8 cellular contexts compared by ENCODE assay signal in genomic region chr14:23056956-23057756, GRCh38. TPM values are rescaled to one million over a fixed set of nuclear protein-coding genes. Genes with fewer than 3 reads are reported as not detected.
A peak's percentile ranks its signal among the peaks of the same experiment; 100 is the strongest.
DNase-seq lines count a peak whose midpoint lies in the region; ATAC-seq and TF ChIP-seq lines count a peak whose summit lies in the region.

TSS of gene CDH24 (minus strand) at chr14:23057520. CDS start at chr14:23055733, 1,787 bp downstream.

- H3K4me1 ChIP-seq in mucosa of rectum (ENCODE audit: control insufficient read depth in 2 of 2, insufficient read depth in 2 of 2, low read length in 2 of 2): peaks cover 14 to 17% of the 10 kb centered on the region in 2 donors

- peak within 1 kb of the TSS; percentile 32 to 65 for H3K9ac ChIP-seq in mucosa of rectum (ENCODE audit: low read depth in 1 of 2, low read length in 2 of 2)

- ATAC-seq in GM19025 (IDR thresholded peaks at IDR 0.05; ENCODE audit: low read depth, unreplicated experiment) (peak; percentile 57), HG03521 (IDR thresholded peaks at IDR 0.05; ENCODE audit: unreplicated experiment) (peak; percentile 43)
- peak; percentile 71 for ATAC-seq in stimulated activated naive CD8-positive, alpha-beta T cell treated with anti-CD3 and anti-CD28 coated beads, Interleukin-15, Interleukin-2, amounts not matched to agents 100 U/mL and 50 U/mL, for 24 hours

- H3K27me3 Mint-ChIP-seq in endothelial cell (ENCODE audit: unreplicated experiment): peaks cover 6% of the 10 kb centered on the region

- peak; percentile 68 to 77 for DNase-seq in activated CD4-positive, alpha-beta T cell treated with anti-CD3 and anti-CD28 coated beads, Interleukin-2, amount 50 U/mL, for 48 hours
- peak; percentile 71 for DNase-seq in endothelial cell (ENCODE audit: low spot score)
- peak; percentile 77 for DNase-seq in stimulated activated naive CD8-positive, alpha-beta T cell treated with anti-CD3 and anti-CD28 coated beads, Interleukin-15, Interleukin-2, amounts not matched to agents 100 U/mL and 50 U/mL, for 24 hours
- DNase-seq in DMS53 treated with DMSO at 0.1 percent for 48 hours (lab: John Stamatoyannopoulos, UW; ENCODE audit: unreplicated experiment): no peak
- no peak for DNase-seq in NCI-H1092 (lab: John Stamatoyannopoulos, UW)

- H3K4me3 ChIP-seq in mucosa of rectum (ENCODE audit: low read length in 2 of 2): peak within 1 kb of the TSS; percentile 71 to 76

- H3K4me3 Mint-ChIP-seq in endothelial cell (ENCODE audit: unreplicated experiment): peak within 1 kb of the TSS; percentile 91

- H3K27me3 ChIP-seq in mucosa of rectum (ENCODE audit: control insufficient read depth in 2 of 2, insufficient read depth in 2 of 2, low read length in 2 of 2): no peaks in the 10 kb centered on the region

- no peaks in the 10 kb centered on the region for H3K9me3 Mint-ChIP-seq in endothelial cell (ENCODE audit: unreplicated experiment)

- H3K9me3 ChIP-seq in mucosa of rectum (ENCODE audit: control insufficient read depth in 2 of 2, low read length in 2 of 2): no peaks in the 10 kb centered on the region

- H3K36me3 ChIP-seq in mucosa of rectum (ENCODE audit: control insufficient read depth in 2 of 2, insufficient read depth in 2 of 2, low read length in 2 of 2): peaks cover 24 to 29% of the 10 kb centered on the region in 2 donors

- H3K27ac Mint-ChIP-seq in endothelial cell (ENCODE audit: unreplicated experiment): peak within 1 kb of the TSS; percentile 55

- peak within 1 kb of the TSS in 1 of 2 donors; percentile 32 for H3K27ac ChIP-seq in mucosa of rectum (ENCODE audit: low read depth in 2 of 2, low read length in 2 of 2)

- no peak for TF ChIP-seq CTCF in endothelial cell (IDR thresholded peaks at IDR 0.05; ENCODE audit: unreplicated experiment)

- peaks cover 15% of the 10 kb centered on the region for H3K36me3 Mint-ChIP-seq in endothelial cell (ENCODE audit: low read depth, unreplicated experiment)

- H3K4me1 Mint-ChIP-seq in endothelial cell (ENCODE audit: unreplicated experiment): peaks cover 15% of the 10 kb centered on the region

RNA-seq across cellular contexts. Expression of gene CDH24, which starts in this region (rescaled TPM):
- total RNA-seq in endothelial cell (ENCODE audit: unreplicated experiment): 13.6 TPM

Comparison
In these comparisons a context has a peak if more than half of its experiments do, and no peak if none do; other contexts are left out.
1. DNase-seq: peak in activated CD4-positive, alpha-beta T cell treated with anti-CD3 and anti-CD28 coated beads, Interleukin-2, amount 50 U/mL, for 48 hours (2 of 2), endothelial cell (single experiment) and stimulated activated naive CD8-positive, alpha-beta T cell treated with anti-CD3 and anti-CD28 coated beads, Interleukin-15, Interleukin-2, amounts not matched to agents 100 U/mL and 50 U/mL, for 24 hours (single experiment); none in DMS53 treated with DMSO at 0.1 percent for 48 hours (single experiment) and NCI-H1092 (single experiment).
2. Peak in every context shown above with its lines, with median percentiles within 50 percentile points of each other: ATAC-seq.